ENCODE assay signal across 8 cellular contexts in the genomic region with DNA sequence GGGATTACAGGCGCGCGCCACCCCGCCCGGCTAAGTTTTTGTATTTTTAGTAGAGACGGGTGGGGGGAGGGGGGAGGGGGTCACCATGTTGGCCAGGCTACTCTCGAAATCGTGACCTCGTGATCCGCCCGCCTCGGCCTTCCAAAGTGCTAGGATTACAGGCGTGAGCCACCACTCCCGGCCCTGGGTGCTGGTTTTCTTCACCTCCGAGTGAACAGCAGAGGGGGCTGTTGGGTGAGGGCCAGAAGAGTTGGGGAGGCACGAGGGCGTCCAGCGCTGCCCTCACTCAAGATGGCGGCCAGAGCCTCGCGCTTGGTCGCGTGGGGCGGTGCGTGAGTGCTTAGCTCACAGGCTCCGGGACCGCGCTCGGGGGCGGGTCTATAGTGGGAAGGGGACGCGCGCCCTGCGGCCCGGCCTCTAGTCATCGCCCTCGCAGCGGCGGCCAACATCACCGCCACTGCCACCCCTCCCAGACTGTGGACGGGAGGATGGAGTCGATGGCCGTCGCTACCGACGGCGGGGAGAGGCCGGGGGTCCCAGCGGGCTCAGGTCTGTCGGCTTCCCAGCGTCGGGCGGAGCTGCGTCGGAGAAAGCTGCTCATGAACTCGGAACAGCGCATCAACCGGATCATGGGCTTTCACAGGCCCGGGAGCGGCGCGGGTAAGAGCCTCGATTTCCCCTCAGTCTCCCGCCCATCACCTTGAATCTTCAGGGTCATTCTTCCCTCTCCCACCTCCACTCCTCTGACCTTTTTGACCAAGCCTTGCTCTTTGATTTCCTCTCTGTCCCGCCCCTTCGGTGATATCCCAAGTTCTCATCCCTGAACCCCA. TPM values are rescaled to one million over a fixed set of nuclear protein-coding genes. Genes with fewer than 3 reads are reported as not detected.
A peak's percentile ranks its signal among the peaks of the same experiment; 100 is the strongest.
DNase-seq lines count a peak whose midpoint lies in the region; ATAC-seq, FAIRE-seq and TF ChIP-seq lines count a peak whose summit lies in the region.

CAMLG (plus strand) TSS at position 416 of the 830 bp plus-strand sequence; CDS start at position 489, 73 bp downstream.

- peak within 1 kb of the TSS; percentile 83 for H3K9ac ChIP-seq in BLaER1
- peak within 1 kb of the TSS; percentile 90 to 96 for H3K9ac ChIP-seq in colonic mucosa (ENCODE audit: low read depth in 2 of 2, low read length in 2 of 2)

- TF ChIP-seq CTCF in colonic mucosa (IDR thresholded peaks at IDR 0.05) = peak; percentile 49

- DNase-seq in GM19239 (ENCODE audit: insufficient read length, low spot score) (peak; percentile 87), NCI-H524 treated with DMSO at 0.1 percent for 48 hours (lab: John Stamatoyannopoulos, UW) (peak; percentile 76), colonic mucosa (peak; percentile 99)
- peak; percentile 99 for DNase-seq in activated CD4-positive, alpha-beta T cell treated with anti-CD3 and anti-CD28 coated beads for 48 hours
- DNase-seq in stimulated activated CD4-positive, alpha-beta T cell treated with anti-CD3 and anti-CD28 coated beads, Interleukin-1b, Interleukin-23, amount 100 ng/mL, for 4 hours (ENCODE audit: low read depth in 2 of 2) = peak; percentile 95

- intact Hi-C loops in colonic mucosa (cut with DNase I) = loop anchor here (2.0 kb wide), 1 partner anchor 164 kb away; no protein-coding TSS in a partner anchor

- H3K27me3 ChIP-seq in BLaER1 (no peaks in the 10 kb centered on the region), colonic mucosa (no peaks in the 10 kb centered on the region), layer of hippocampus (ENCODE audit: control insufficient read depth, insufficient read depth, low read length) (no peaks in the 10 kb centered on the region)

- peak; percentile 91 for FAIRE-seq in GM19239 (lab: Jason Lieb, UNC)

- H3K4me3 ChIP-seq in BLaER1 = peak within 1 kb of the TSS; percentile 77
- H3K4me3 ChIP-seq in colonic mucosa = peak within 1 kb of the TSS; percentile 87

- peaks cover 29% of the 10 kb centered on the region; the same call in 1 of the 2 replicates for H4K20me1 ChIP-seq in BLaER1

- ATAC-seq in HG03457 (IDR thresholded peaks at IDR 0.05; ENCODE audit: unreplicated experiment) = peak; percentile 89

- peaks cover 23% of the 10 kb centered on the region for H3K4me1 ChIP-seq in BLaER1
- H3K4me1 ChIP-seq in colonic mucosa = peaks cover 6% of the 10 kb centered on the region

- peak within 1 kb of the TSS; percentile 90 for H3K4me2 ChIP-seq in BLaER1

- H3K27ac ChIP-seq in BLaER1 (peak within 1 kb of the TSS; percentile 82), colonic mucosa (peak within 1 kb of the TSS; percentile 80), layer of hippocampus (ENCODE audit: low read depth, low read length) (peak within 1 kb of the TSS; percentile 94)

- H3K9me3 ChIP-seq in BLaER1 = no peaks in the 10 kb centered on the region
- no peaks in the 10 kb centered on the region for H3K9me3 ChIP-seq in colonic mucosa

- peaks cover 26% of the 10 kb centered on the region for H3K36me3 ChIP-seq in BLaER1
- no peaks in the 10 kb centered on the region for H3K36me3 ChIP-seq in colonic mucosa

RNA-seq across cellular contexts. Expression of gene CAMLG, which starts in this region (rescaled TPM):
- 10 to 100 TPM; 21.2 to 27.6 TPM for total RNA-seq in colonic mucosa

Comparison
In these comparisons a context has a peak if more than half of its experiments do, and no peak if none do; other contexts are left out.
1. Peak in every context shown above with its lines: DNase-seq, ATAC-seq, H3K4me3 ChIP-seq and H3K27ac ChIP-seq.